Comparison of ENCODE assay signal across 11 cellular contexts in genomic region chr2:33785201-33786106, GRCh38.
DNase-seq lines count a peak whose midpoint lies in the region; ATAC-seq and TF ChIP-seq lines count a peak whose summit lies in the region.
"Had no signal": no experiment of that assay in that cellular context is flagged by ENCODE, and none has a peak within 500 bp of the region (broad histone marks: within the 10 kb centered on the region; RNA-seq: fewer than 3 reads in every experiment).

No MANE protein-coding gene starts in this region.

- CTCF ChIA-PET in GM10248 (lab: Yijun Ruan, JAX), result no interaction called here

- WGBS in mesenchymal stem cell, result 84% methylated on average over 4 of the region's 4 CpGs
- WGBS in heart right ventricle, 2 donors, result 84 to 90% methylated on average over 4 of the region's 4 CpGs

- H3K27me3 ChIP-seq in mesenchymal stem cell (ENCODE audit: control insufficient read depth in 1 of 2, insufficient read depth in 1 of 2, low read length in 2 of 2) (no peaks in the 10 kb centered on the region), heart right ventricle (no peaks in the 10 kb centered on the region)
- H3K27me3 ChIP-seq: suprapubic skin had no signal

- no peak overlapping the region for H2BK5ac ChIP-seq in mesenchymal stem cell (ENCODE audit: low read depth, low read length, poor library complexity, severe bottlenecking)

- no peak overlapping the region for H3K14ac ChIP-seq in mesenchymal stem cell (ENCODE audit: low read length in 2 of 2)

- no peak for TF ChIP-seq CTCF in GM10248 (IDR thresholded peaks at IDR 0.05; ENCODE audit: control extremely low read depth, extremely low read depth, low read depth, missing control alignments)
- TF ChIP-seq CTCF in heart right ventricle (IDR thresholded peaks at IDR 0.05), result no peak

- no peak overlapping the region for H3K9ac ChIP-seq in mesenchymal stem cell (ENCODE audit: low read length)

- H4K91ac ChIP-seq in mesenchymal stem cell (ENCODE audit: low read length), result no peak overlapping the region

- no peaks in the 10 kb centered on the region for H3K4me1 ChIP-seq in mesenchymal stem cell (ENCODE audit: control insufficient read depth, insufficient read depth, low read depth, low read length)
- H3K4me1 ChIP-seq in heart right ventricle, result no peaks in the 10 kb centered on the region
- H3K4me1 ChIP-seq: suprapubic skin had no signal

- H4K8ac ChIP-seq in mesenchymal stem cell (ENCODE audit: low read length), result no peak overlapping the region

- no peak overlapping the region for H2BK12ac ChIP-seq in mesenchymal stem cell (ENCODE audit: low read length in 2 of 2)

- H3K27ac ChIP-seq in mesenchymal stem cell (ENCODE audit: low read length, poor library complexity, severe bottlenecking) (no peak overlapping the region), heart right ventricle (no peak overlapping the region)
- H3K27ac ChIP-seq: suprapubic skin had no signal

- H3K4me2 ChIP-seq in mesenchymal stem cell (ENCODE audit: low read length, poor library complexity, severe bottlenecking), result no peak overlapping the region

- no peak overlapping the region for H2BK15ac ChIP-seq in mesenchymal stem cell (ENCODE audit: low read depth, poor library complexity, severe bottlenecking)

- ATAC-seq in GM19468 (IDR thresholded peaks at IDR 0.05; ENCODE audit: extremely low read depth, unreplicated experiment), result peak; percentile 86
- ATAC-seq in HG03064 (IDR thresholded peaks at IDR 0.05; ENCODE audit: low read depth, unreplicated experiment), result peak; percentile 96
- no peak for ATAC-seq in heart right ventricle

- POLR2A ChIA-PET in GM10248 (lab: Yijun Ruan, JAX), result no interaction called here

- no peak overlapping the region for H2AK5ac ChIP-seq in mesenchymal stem cell (ENCODE audit: low read length, severe bottlenecking)

- H2AFZ ChIP-seq in mesenchymal stem cell (ENCODE audit: low read depth, low read length), result no peak overlapping the region

- H3K79me1 ChIP-seq in mesenchymal stem cell (replicated peaks; ENCODE audit: low read length, poor library complexity, severe bottlenecking), result no peaks in the 10 kb centered on the region

- H2BK120ac ChIP-seq in mesenchymal stem cell (ENCODE audit: low read depth, low read length), result no peak overlapping the region

- no peaks in the 10 kb centered on the region for H3K9me3 ChIP-seq in mesenchymal stem cell (ENCODE audit: control insufficient read depth, low read length)
- no peaks in the 10 kb centered on the region for H3K9me3 ChIP-seq in heart right ventricle
- H3K9me3 ChIP-seq: suprapubic skin had no signal

- H3K23ac ChIP-seq in mesenchymal stem cell (ENCODE audit: low read length in 2 of 2), result no peak overlapping the region

- H3K4ac ChIP-seq in mesenchymal stem cell (ENCODE audit: low read depth in 1 of 2, low read length in 2 of 2), result no peak overlapping the region

- H3K36me3 ChIP-seq in mesenchymal stem cell (ENCODE audit: control insufficient read depth in 1 of 2, insufficient read depth in 2 of 2, low read depth in 1 of 2, low read length in 2 of 2) (no peaks in the 10 kb centered on the region), heart right ventricle (no peaks in the 10 kb centered on the region)
- H3K36me3 ChIP-seq: suprapubic skin had no signal

- no peak overlapping the region for H3K18ac ChIP-seq in mesenchymal stem cell (ENCODE audit: low read depth in 1 of 2, low read length in 2 of 2)

- intact Hi-C loops in heart right ventricle (cut with DNase I), result no loop called here

- H3K4me3 ChIP-seq in mesenchymal stem cell (ENCODE audit: insufficient read depth in 1 of 2, low read depth in 1 of 2, low read length in 2 of 2), result no peak overlapping the region
- H3K4me3 ChIP-seq in heart right ventricle, result no peak overlapping the region
- H3K4me3 ChIP-seq: suprapubic skin had no signal

- DNase-seq in GM10248 (ENCODE audit: extremely low spot score) (peak; percentile 47), RPMI7951 (ENCODE audit: low read depth) (peak; percentile 66), DMS153 treated with DMSO at 0.1 percent for 48 hours (lab: John Stamatoyannopoulos, UW; ENCODE audit: unreplicated experiment) (no peak), mesenchymal stem cell (no peak), heart right ventricle (no peak)
- no peak for DNase-seq in activated CD4-positive, alpha-beta T cell treated with anti-CD3 and anti-CD28 coated beads for 48 hours
- DNase-seq: kidney glomerular epithelial cell, NCI-H1092 had no signal

Comparison
In these comparisons a context has a peak if more than half of its experiments do, and no peak if none do; other contexts are left out.
1. DNase-seq: peak in GM10248 (single experiment) and RPMI7951 (single experiment); none in DMS153 treated with DMSO at 0.1 percent for 48 hours (single experiment), mesenchymal stem cell (single experiment), activated CD4-positive, alpha-beta T cell treated with anti-CD3 and anti-CD28 coated beads for 48 hours (single experiment) and heart right ventricle (0 of 2).
2. ATAC-seq: peak in GM19468 (single experiment) and HG03064 (single experiment); none in heart right ventricle (0 of 8).